ENCODE assay signal across 8 cellular contexts in the genomic region with DNA sequence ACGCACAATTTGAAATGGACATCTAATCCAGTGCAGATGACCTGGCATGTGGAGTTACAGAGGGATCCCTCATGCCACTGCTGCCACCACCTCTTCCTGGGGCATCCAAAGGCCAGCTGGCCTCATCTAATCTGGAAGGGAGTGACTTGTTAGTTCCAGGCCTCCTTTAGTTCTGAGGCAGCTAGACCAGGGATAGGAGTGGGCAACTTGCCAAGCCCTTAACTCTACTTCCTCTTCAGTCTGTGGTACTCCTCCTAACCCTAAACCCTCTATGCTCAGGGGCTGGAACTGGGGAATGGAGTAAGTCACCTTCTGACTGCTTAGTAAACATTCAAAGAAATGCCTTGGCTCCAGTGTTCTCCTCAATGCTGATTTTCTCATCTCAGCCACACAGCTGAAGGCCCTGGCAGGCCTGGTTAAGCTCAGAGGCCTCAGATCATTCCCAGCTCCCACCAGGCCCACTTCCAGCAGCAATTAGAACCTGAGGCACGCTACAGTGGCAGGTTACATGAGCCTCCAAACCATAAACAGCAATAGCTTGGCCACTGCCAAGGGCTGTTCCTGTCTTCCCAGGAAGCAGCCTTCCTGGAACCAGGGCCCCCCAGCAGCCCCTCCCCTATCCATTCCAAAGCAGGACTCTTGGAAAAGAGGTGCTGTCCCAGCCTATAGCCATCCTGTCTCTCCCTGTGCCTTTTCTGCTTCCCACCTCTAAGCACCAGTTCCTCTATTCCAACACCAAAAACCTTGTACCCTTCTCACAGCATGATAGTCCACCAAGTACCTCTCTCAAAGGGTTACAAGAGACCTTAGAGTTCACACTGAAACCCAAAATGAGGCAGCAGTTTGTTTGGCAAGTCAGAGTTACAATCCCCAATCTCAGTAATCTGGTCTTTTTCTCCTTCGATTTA. TPM values are rescaled to one million over a fixed set of nuclear protein-coding genes. Genes with fewer than 3 reads are reported as not detected.
DNase-seq lines count a peak whose midpoint lies in the region; ATAC-seq and TF ChIP-seq lines count a peak whose summit lies in the region.

No MANE protein-coding gene starts in this region.

- H2BK12ac ChIP-seq in H9 (ENCODE audit: insufficient read length, low read depth, low read length) = no peak overlapping the region

- peaks cover 0 to 61% (median 21%) of the 10 kb centered on the region in 9 donors for H3K36me3 ChIP-seq in heart right ventricle

- H3K36me3 Mint-ChIP-seq in H9 (ENCODE audit: insufficient read depth in 1 of 3, low read depth in 3 of 3) = peaks cover 16 to 66% (median 45%) of the 10 kb centered on the region in 3 experiments; a peak in 6 of 7 replicates
- H3K36me3 Mint-ChIP-seq in activated CD4-positive, alpha-beta memory T cell treated with anti-CD3 and anti-CD28 coated beads, Interleukin-2, amount 10 ng/mL, durations not matched to agents 7 days and 5 days (ENCODE audit: low read depth) = peaks cover 61% of the 10 kb centered on the region

- peak overlapping the region in 2 of 3 experiments; percentile 64 to 79; a peak in 5 of 7 replicates for H3K27ac Mint-ChIP-seq in H9
- peak overlapping the region; percentile 83 for H3K27ac Mint-ChIP-seq in activated CD4-positive, alpha-beta memory T cell treated with anti-CD3 and anti-CD28 coated beads, Interleukin-2, amount 10 ng/mL, durations not matched to agents 7 days and 5 days

- H3K14ac ChIP-seq in H9 (ENCODE audit: insufficient read depth, low read length) = no peak overlapping the region

- POLR2A ChIA-PET in activated CD4-positive, alpha-beta memory T cell treated with anti-CD3 and anti-CD28 coated beads, Interleukin-2, amount 10 ng/mL, durations not matched to agents 7 days and 5 days (lab: Charles Lee) = interaction anchor here (1.0 to 5.8 kb wide), 5 partner anchors 11 to 98 kb away, joined by 3 to 101 read pairs (median 6); partner anchors contain the start of genes APBB3, IK, NDUFA2 and SLC35A4

- H3K27me3 Mint-ChIP-seq in H9 (ENCODE audit: low read depth) = no peaks in the 10 kb centered on the region
- H3K27me3 Mint-ChIP-seq in activated CD4-positive, alpha-beta memory T cell treated with anti-CD3 and anti-CD28 coated beads, Interleukin-2, amount 10 ng/mL, durations not matched to agents 7 days and 5 days = no peaks in the 10 kb centered on the region

- TF ChIP-seq CTCF in 22Rv1 (IDR thresholded peaks at IDR 0.05) (no peak), H9 (conservative IDR thresholded peaks at IDR 0.05) (no peak), heart right ventricle (IDR thresholded peaks at IDR 0.05) (no peak)

- no peak overlapping the region for H4K8ac ChIP-seq in H9 (replicated peaks; ENCODE audit: insufficient read length, low read depth, low read length)

- H3K4me3 ChIP-seq in heart right ventricle (peak overlapping the region in 2 of 10 donors; percentile 56 to 64), skin epidermis (no peak overlapping the region)

- H4K20me1 ChIP-seq in H9 (ENCODE audit: control insufficient read depth, insufficient read depth, insufficient read length) = no peaks in the 10 kb centered on the region

- ATAC-seq in heart right ventricle (peak in 7 of 8 donors; percentile 3 to 52 (median 22)), GM19023 (IDR thresholded peaks at IDR 0.05; ENCODE audit: unreplicated experiment) (no peak)

- no peak overlapping the region for H2BK20ac ChIP-seq in H9 (ENCODE audit: low read depth, low read length, poor library complexity, severe bottlenecking)

- no peak overlapping the region for H3K23ac ChIP-seq in H9 (ENCODE audit: insufficient read length, low read depth, low read length)

- no peaks in the 10 kb centered on the region for H3K79me1 ChIP-seq in H9 (ENCODE audit: insufficient read depth, low read depth, low read length, poor library complexity, severe bottlenecking)

- H3K56ac ChIP-seq in H9 (ENCODE audit: insufficient read length, low read depth, low read length) = no peak overlapping the region

- CTCF ChIA-PET in activated CD4-positive, alpha-beta memory T cell treated with anti-CD3 and anti-CD28 coated beads, Interleukin-2, amount 10 ng/mL, durations not matched to agents 7 days and 5 days (lab: Charles Lee) = no interaction called here

- no peak overlapping the region for H3K4me2 ChIP-seq in H9 (ENCODE audit: insufficient read depth, insufficient read length, low read length)

- peak overlapping the region in 1 of 2 experiments; percentile 64; a peak in 1 of 5 replicates for H3K4me3 Mint-ChIP-seq in H9
- no peak overlapping the region for H3K4me3 Mint-ChIP-seq in activated CD4-positive, alpha-beta memory T cell treated with anti-CD3 and anti-CD28 coated beads, Interleukin-2, amount 10 ng/mL, durations not matched to agents 7 days and 5 days

- no peak overlapping the region for H3K4ac ChIP-seq in H9 (ENCODE audit: low read depth, low read length)

- no peaks in the 10 kb centered on the region for H3K9me3 Mint-ChIP-seq in H9
- H3K9me3 Mint-ChIP-seq in activated CD4-positive, alpha-beta memory T cell treated with anti-CD3 and anti-CD28 coated beads, Interleukin-2, amount 10 ng/mL, durations not matched to agents 7 days and 5 days = no peaks in the 10 kb centered on the region

- no CpG with 5 or more reads among the region's 3 CpGs for WGBS in H9 (ENCODE audit: extremely low coverage, insufficient read length, low lambda C conversion rate)
- 37 to 50% methylated on average over 3 of the region's 3 CpGs for WGBS in heart right ventricle, 2 donors

- H3K18ac ChIP-seq in H9 (ENCODE audit: insufficient read length, low read depth, low read length) = no peak overlapping the region

- intact Hi-C loops in heart right ventricle (cut with DNase I) = loop anchor here in 8 of 10 donors (2.0 to 10.0 kb wide), 7 partner anchors 83 to 305 kb away; partner anchors contain the start of genes TMCO6 (in 5 of the 8), ANKHD1 (in 2 of the 8), IK (in 2 of the 8) and NDUFA2 (in 2 of the 8)

- no peak overlapping the region for H2BK120ac ChIP-seq in H9 (ENCODE audit: low read depth, low read length, poor library complexity, severe bottlenecking)

- H3K27me3 ChIP-seq in H9 (ENCODE audit: insufficient read depth, low read length) = no peaks in the 10 kb centered on the region
- no peaks in the 10 kb centered on the region for H3K27me3 ChIP-seq in heart right ventricle

- H3K9me3 ChIP-seq in H9 (ENCODE audit: control insufficient read depth, low read depth, low read length) (no peaks in the 10 kb centered on the region), heart right ventricle (no peaks in the 10 kb centered on the region)

- no peak overlapping the region for H3K9ac ChIP-seq in H9 (ENCODE audit: extremely low read depth, insufficient read length, low read length)

- DNase-seq in H9 (no peak), heart right ventricle (peak in 1 of 2 donors; percentile 74), OCI-M2 (lab: John Stamatoyannopoulos, UW; ENCODE audit: unreplicated experiment) (no peak), DMS79 (lab: John Stamatoyannopoulos, UW) (no peak)
- DNase-seq in activated CD4-positive, alpha-beta memory T cell treated with anti-CD3 and anti-CD28 coated beads, Interleukin-2, amount 10 ng/mL, durations not matched to agents 7 days and 5 days = no peak

- H2AK5ac ChIP-seq in H9 (ENCODE audit: insufficient read length, low read length) = no peak overlapping the region

- no peak overlapping the region for H4K5ac ChIP-seq in H9 (ENCODE audit: insufficient read length, low read depth, low read length)

- H3K79me2 ChIP-seq in H9 (ENCODE audit: insufficient read depth, low read length) = no peaks in the 10 kb centered on the region; the same call in 1 of the 2 replicates

- H2AFZ ChIP-seq in H9 (ENCODE audit: low read length) = no peak overlapping the region

- peak overlapping the region; percentile 89 for H3K27ac ChIP-seq in 22Rv1
- no peak overlapping the region for H3K27ac ChIP-seq in H9 (ENCODE audit: insufficient read length, low read depth, low read length)
- peak overlapping the region; percentile 77 to 97 (median 94) for H3K27ac ChIP-seq in heart right ventricle
- peak overlapping the region in 14 of 21 experiments; percentile 7 to 96 (median 90) for H3K27ac ChIP-seq in skin epidermis

- peaks cover 7% of the 10 kb centered on the region for H3K23me2 ChIP-seq in H9 (ENCODE audit: insufficient read length, low read depth, low read length, poor library complexity, severe bottlenecking)

- no peak overlapping the region for H2BK5ac ChIP-seq in H9 (ENCODE audit: insufficient read length, low read length)

- H4K91ac ChIP-seq in H9 (ENCODE audit: insufficient read length, low read depth, low read length) = no peak overlapping the region

- H3K4me1 ChIP-seq in H9 (ENCODE audit: insufficient read depth, low read length) (0 out of 2 replicates have a peak, but pooled peaks cover 7% of the 10 kb centered on the region), heart right ventricle (peaks cover 27 to 67% (median 63%) of the 10 kb centered on the region in 9 donors)

- peaks cover 27 to 29% of the 10 kb centered on the region in 2 experiments for H3K4me1 Mint-ChIP-seq in H9
- H3K4me1 Mint-ChIP-seq in activated CD4-positive, alpha-beta memory T cell treated with anti-CD3 and anti-CD28 coated beads, Interleukin-2, amount 10 ng/mL, durations not matched to agents 7 days and 5 days = peaks cover 74% of the 10 kb centered on the region

- H2BK15ac ChIP-seq in H9 (ENCODE audit: low read depth, low read length) = no peak overlapping the region

- H3T11ph ChIP-seq in H9 (ENCODE audit: low read length) = no peak overlapping the region

RNA-seq across cellular contexts. Expression of gene EIF4EBP3, which starts 2.0 kb away (rescaled TPM):
- total RNA-seq in H9 (2021) (7.7 and 10.1 TPM in 2 replicates), heart right ventricle (10 to 100 TPM in 9 of 10 donors, 1 to 10 TPM in 1; 9.2 to 36.5 (median 21.5) TPM)
- total RNA-seq in activated CD4-positive, alpha-beta memory T cell treated with anti-CD3 and anti-CD28 coated beads, Interleukin-2, amount 10 ng/mL, durations not matched to agents 7 days and 5 days = 10 to 100 TPM in 1 of 2 experiments, 1 to 10 TPM in 1; 8.0 to 11.6 TPM
- polyA plus RNA-seq in heart right ventricle = 10 to 100 TPM; 14.3 to 46.1 TPM

RNA-seq across cellular contexts. Expression of gene SRA1, which starts 7.8 kb away (rescaled TPM):
- total RNA-seq in H9 (2021) (49.3 and 54.0 TPM in 2 replicates), heart right ventricle (10 to 100 TPM; 22.7 to 42.2 (median 32.5) TPM)
- total RNA-seq in activated CD4-positive, alpha-beta memory T cell treated with anti-CD3 and anti-CD28 coated beads, Interleukin-2, amount 10 ng/mL, durations not matched to agents 7 days and 5 days = 10 to 100 TPM; 37.4 to 38.3 TPM
- 10 to 100 TPM; 29.8 to 35.8 TPM for polyA plus RNA-seq in heart right ventricle

RNA-seq across cellular contexts. Expression of gene APBB3, which starts 14.9 kb away (rescaled TPM):
- total RNA-seq in H9 (2021) (23.8 and 23.9 TPM in 2 replicates), heart right ventricle (10 to 100 TPM in 9 of 10 donors, 1 to 10 TPM in 1; 8.0 to 18.7 (median 13.3) TPM)
- 10 to 100 TPM; 23.7 to 27.5 TPM for total RNA-seq in activated CD4-positive, alpha-beta memory T cell treated with anti-CD3 and anti-CD28 coated beads, Interleukin-2, amount 10 ng/mL, durations not matched to agents 7 days and 5 days
- 10 to 100 TPM in 1 of 2 donors, 1 to 10 TPM in 1; 6.9 to 31.3 TPM for polyA plus RNA-seq in heart right ventricle

RNA-seq across cellular contexts. Expression of gene SLC35A4, which starts 15.1 kb away (rescaled TPM):
- total RNA-seq in H9 (2021) (92.0 and 92.3 TPM in 2 replicates), heart right ventricle (100 to 1,000 TPM in 1 of 10 donors, 10 to 100 TPM in 9; 69.7 to 105 (median 80.6) TPM)
- total RNA-seq in activated CD4-positive, alpha-beta memory T cell treated with anti-CD3 and anti-CD28 coated beads, Interleukin-2, amount 10 ng/mL, durations not matched to agents 7 days and 5 days = 10 to 100 TPM; 78.9 to 82.1 TPM
- polyA plus RNA-seq in heart right ventricle = 10 to 100 TPM; 33.9 to 58.0 TPM
